ENCODE assay signal across 31 cellular contexts in genomic region chr1:57576750-57577149, GRCh38.
A peak's percentile ranks its signal among the peaks of the same experiment; 100 is the strongest.
DNase-seq lines count a peak whose midpoint lies in the region; ATAC-seq, FAIRE-seq and TF ChIP-seq lines count a peak whose summit lies in the region.
"Had no signal": no experiment of that assay in that cellular context is flagged by ENCODE, and none has a peak within 500 bp of the region (broad histone marks: within the 10 kb centered on the region; RNA-seq: fewer than 3 reads in every experiment).

No MANE protein-coding gene starts in this region.

- H3K27ac ChIP-seq in HepG2 (ENCODE audit: extremely low read length, insufficient read depth, low read length) (no peak overlapping the region), right lobe of liver (no peak overlapping the region), upper lobe of right lung (no peak overlapping the region), smooth muscle cell (ENCODE audit: low read depth) (no peak overlapping the region)
- H3K27ac ChIP-seq: dorsolateral prefrontal cortex, PC-9, skin epidermis, tibial artery had no signal

- FAIRE-seq in HepG2 (lab: Jason Lieb, UNC) (no peak), bronchial epithelial cell (lab: Jason Lieb, UNC) (no peak)
- FAIRE-seq: A204.1, H1 had no signal

- no peak overlapping the region for H2AFZ ChIP-seq in HepG2 (ENCODE audit: low read length)
- no peak overlapping the region for H2AFZ ChIP-seq in smooth muscle cell (ENCODE audit: low read depth)
- H2AFZ ChIP-seq: PC-9 had no signal

- CTCF ChIA-PET in HepG2 (lab: Yijun Ruan, JAX; ENCODE audit: low intra/inter-chr PET ratio, low total read pairs), result no interaction called here

- H3K4me1 ChIP-seq in HepG2 (ENCODE audit: insufficient read depth, low read length) (no peaks in the 10 kb centered on the region), right lobe of liver (no peaks in the 10 kb centered on the region), upper lobe of right lung (no peaks in the 10 kb centered on the region), smooth muscle cell (ENCODE audit: low read depth) (no peaks in the 10 kb centered on the region)
- H3K4me1 ChIP-seq: tibial artery had no signal

- TF ChIP-seq POLR2A in HepG2 (IDR thresholded peaks at IDR 0.05; ENCODE audit: insufficient read depth in 1 of 2, low read depth in 2 of 2, low read length in 2 of 2), result no peak
- TF ChIP-seq POLR2A in right lobe of liver (IDR thresholded peaks at IDR 0.05), result no peak

- H4K20me1 ChIP-seq in HepG2 (ENCODE audit: insufficient read depth, low read length), result no peaks in the 10 kb centered on the region
- H4K20me1 ChIP-seq in smooth muscle cell (ENCODE audit: low read depth), result no peaks in the 10 kb centered on the region

- TF ChIP-seq RAD21 in HepG2 (CRISPR knock-in tag; IDR thresholded peaks at IDR 0.05), result no peak

- no peaks in the 10 kb centered on the region for H3F3A ChIP-seq in smooth muscle cell (ENCODE audit: low read depth)

- H3K9me3 ChIP-seq in HepG2 (ENCODE audit: low read length), result no peaks in the 10 kb centered on the region
- H3K9me3 ChIP-seq in right lobe of liver, result no peaks in the 10 kb centered on the region
- no peaks in the 10 kb centered on the region for H3K9me3 ChIP-seq in upper lobe of right lung
- no peaks in the 10 kb centered on the region for H3K9me3 ChIP-seq in smooth muscle cell (replicated peaks; ENCODE audit: low read depth)
- H3K9me3 ChIP-seq: tibial artery had no signal

- TF ChIP-seq EP300 in HepG2 (IDR thresholded peaks at IDR 0.05; ENCODE audit: low read depth in 2 of 2, low read length in 2 of 2) (no peak), HepG2 (CRISPR knock-in tag; IDR thresholded peaks at IDR 0.05; ENCODE audit: borderline replicate concordance) (no peak)

- H3K4me2 ChIP-seq in HepG2 (ENCODE audit: low read depth, low read length), result no peak overlapping the region
- H3K4me2 ChIP-seq in smooth muscle cell, result no peak overlapping the region
- H3K4me2 ChIP-seq: PC-9 had no signal

- TF ChIP-seq CTCF in HepG2 (CRISPR knock-in tag; IDR thresholded peaks at IDR 0.05), result no peak
- TF ChIP-seq CTCF in right lobe of liver (IDR thresholded peaks at IDR 0.05), result no peak
- TF ChIP-seq CTCF in bronchial epithelial cell (IDR thresholded peaks at IDR 0.05; ENCODE audit: insufficient read depth, low read length, severe bottlenecking), result no peak
- TF ChIP-seq CTCF in upper lobe of right lung (IDR thresholded peaks at IDR 0.05), result no peak
- TF ChIP-seq CTCF in smooth muscle cell (IDR thresholded peaks at IDR 0.05; ENCODE audit: borderline replicate concordance, insufficient read depth, poor library complexity, severe bottlenecking), result no peak

- intact Hi-C loops in HepG2 (cut with micrococcal nuclease; ENCODE audit: unreplicated experiment), result no loop called here
- intact Hi-C loops in right lobe of liver (cut with DNase I), result no loop called here
- intact Hi-C loops in upper lobe of right lung (cut with DNase I), result loop anchor here (10.0 kb wide), 1 partner anchor 538 kb away; no protein-coding TSS in a partner anchor

- H3K27me3 ChIP-seq in HepG2 (ENCODE audit: control insufficient read depth in 1 of 2, insufficient read depth in 2 of 2, low read length in 2 of 2) (no peaks in the 10 kb centered on the region; a peak in 1 of 5 replicates), right lobe of liver (no peaks in the 10 kb centered on the region), bronchial epithelial cell (ENCODE audit: control insufficient read depth, insufficient read depth, low read length) (no peaks in the 10 kb centered on the region), upper lobe of right lung (no peaks in the 10 kb centered on the region), smooth muscle cell (ENCODE audit: low read depth) (peaks cover 5% of the 10 kb centered on the region)
- H3K27me3 ChIP-seq: dorsolateral prefrontal cortex, tibial artery had no signal

- ATAC-seq in HepG2 (peak; percentile 57), right lobe of liver (no peak), upper lobe of right lung (peak; percentile 41)
- ATAC-seq: left ventricle myocardium superior; naive thymus-derived CD4-positive, alpha-beta T cell had no signal

- WGBS in HepG2 (ENCODE audit: low lambda C conversion rate), result 0% methylated on average over 6 of the region's 6 CpGs
- WGBS in right lobe of liver (ENCODE audit: insufficient coverage, low coverage, low lambda C conversion rate, missing lambda C conversion rate), result 47% methylated on average over 6 of the region's 6 CpGs
- 84% methylated on average over 6 of the region's 6 CpGs for WGBS in smooth muscle cell (ENCODE audit: low lambda C conversion rate)

- H3K4me3 ChIP-seq in HepG2 (replicated peaks in 1 of 3; ENCODE audit: insufficient read depth in 1 of 3, low read depth in 2 of 3, low read length in 3 of 3) (no peak overlapping the region), right lobe of liver (no peak overlapping the region), bronchial epithelial cell (ENCODE audit: low read depth, low read length) (no peak overlapping the region), upper lobe of right lung (no peak overlapping the region), smooth muscle cell (no peak overlapping the region)
- H3K4me3 ChIP-seq: dorsolateral prefrontal cortex, PC-9, skin epidermis, tibial artery had no signal

- H3K79me2 ChIP-seq in HepG2 (ENCODE audit: insufficient read depth, low read length) (no peaks in the 10 kb centered on the region), smooth muscle cell (ENCODE audit: low read depth) (no peaks in the 10 kb centered on the region)

- H3K36me3 ChIP-seq in HepG2 (replicated peaks in 1 of 2; ENCODE audit: control insufficient read depth in 1 of 2, insufficient read depth in 2 of 2, low read length in 2 of 2) (no peaks in the 10 kb centered on the region), right lobe of liver (no peaks in the 10 kb centered on the region), bronchial epithelial cell (ENCODE audit: control insufficient read depth, insufficient read depth, low read length) (no peaks in the 10 kb centered on the region), upper lobe of right lung (no peaks in the 10 kb centered on the region), smooth muscle cell (ENCODE audit: low read depth) (no peaks in the 10 kb centered on the region)
- H3K36me3 ChIP-seq: tibial artery had no signal

- POLR2A ChIA-PET in HepG2 (lab: Yijun Ruan, JAX), result no interaction called here

- no TSS peak for BruUV-seq in HepG2 (replicated peaks; lab: Mats Ljungman, UMichigan)

- DNase-seq in HepG2 (ENCODE audit: low spot score) (peak; percentile 12), right lobe of liver (no peak), NCI-H526 treated with DMSO at 0.1 percent for 48 hours (lab: John Stamatoyannopoulos, UW) (peak; percentile 79), bronchial epithelial cell (ENCODE audit: low read depth) (peak; percentile 50), upper lobe of right lung (no peak), A172 (ENCODE audit: low spot score) (no peak), HUDEP-2 (lab: John Stamatoyannopoulos, UW; ENCODE audit: unreplicated experiment in 76 of 76) (no peak), smooth muscle cell (lab: John Stamatoyannopoulos, UW; ENCODE audit: unreplicated experiment) (no peak)
- DNase-seq: activated CD4-positive, alpha-beta T cell treated with anti-CD3 and anti-CD28 coated beads for 48 hours; activated CD8-positive, alpha-beta memory T cell treated with anti-CD3 and anti-CD28 coated beads for 24 hours; activated gamma-delta T cell; activated naive CD8-positive, alpha-beta T cell treated with anti-CD3 and anti-CD28 coated beads, Interleukin-2, amount 10 ng/mL, durations not matched to agents 7 days and 5 days; CD4-positive, alpha-beta memory T cell; DMS79; dorsolateral prefrontal cortex; GDM1; KBM-7; left ventricle myocardium superior; MM.1S; naive thymus-derived CD4-positive, alpha-beta T cell; NCI-H1694; NCI-H2227 treated with DMSO at 0.1 percent for 48 hours; nucleus accumbens; PC-9; Right ventricle myocardium superior; stimulated activated CD4-positive, alpha-beta T cell treated with anti-CD3 and anti-CD28 coated beads, Interleukin-1b, Interleukin-23, amount 100 ng/mL, for 48 hours; stimulated activated CD8-positive, alpha-beta memory T cell treated with anti-CD3 and anti-CD28 coated beads, Interleukin-4, amount 100 ng/mL, for 48 hours; tibial artery had no signal

- in situ Hi-C loops in HepG2 (cut with HindIII; ENCODE audit: extremely low pct_ligation_motif_present, low pct_unique_long_range_greater_than_20kb), result no loop called here

- H3K9ac ChIP-seq in HepG2 (ENCODE audit: insufficient read depth, low read depth, low read length), result no peak overlapping the region
- no peak overlapping the region for H3K9ac ChIP-seq in smooth muscle cell (ENCODE audit: low read depth)

TF ChIP-seq in HepG2, 621 proteins besides CTCF, POLR2A, EP300 and RAD21:
- TF ChIP-seq PRMT3 (CRISPR knock-in tag; IDR thresholded peaks at IDR 0.05; ENCODE audit: borderline replicate concordance, low read depth), result no peak
- TF ChIP-seq RARA (CRISPR knock-in tag; IDR thresholded peaks at IDR 0.05), result peak; percentile 52
- no peak for TF ChIP-seq PHF20 (CRISPR knock-in tag; IDR thresholded peaks at IDR 0.05)
- 0 out of 2 replicates have a peak, but pooled peaks have one; percentile 6 for TF ChIP-seq TCF7 (IDR thresholded peaks at IDR 0.05; ENCODE audit: low read depth)
- no peak for TF ChIP-seq ZNF224 (CRISPR knock-in tag; IDR thresholded peaks at IDR 0.05)
- TF ChIP-seq RXRA (CRISPR knock-in tag; IDR thresholded peaks at IDR 0.05), result no peak; the same call in 1 of the 2 replicates

Comparison
In these comparisons a context has a peak if more than half of its experiments do, and no peak if none do; other contexts are left out.
1. ATAC-seq: peak in HepG2 (single experiment) and upper lobe of right lung (single experiment); none in right lobe of liver (0 of 4).
2. DNase-seq: peak in HepG2 (single experiment), NCI-H526 treated with DMSO at 0.1 percent for 48 hours (single experiment) and bronchial epithelial cell (single experiment); none in right lobe of liver (0 of 3), upper lobe of right lung (single experiment), A172 (single experiment), HUDEP-2 (0 of 76) and smooth muscle cell (single experiment).